1 cellular context compared by ENCODE assay signal in genomic region chr21:44866780-44867179, GRCh38.
TF ChIP-seq lines count a peak whose summit lies in the region.

No MANE protein-coding gene starts in this region.

TF ChIP-seq in SK-N-SH, 30 proteins besides CTCF, POLR2A, EP300 and RAD21 (continued from another document):
- no peak for TF ChIP-seq REST (IDR thresholded peaks at IDR 0.05; ENCODE audit: low read depth, low read length)
- no peak for TF ChIP-seq FOSL2 (IDR thresholded peaks at IDR 0.05; ENCODE audit: borderline replicate concordance, low read depth)
- no peak for TF ChIP-seq NFIC (IDR thresholded peaks at IDR 0.05; ENCODE audit: borderline replicate concordance)
- no peak for TF ChIP-seq POLR2AphosphoS5 (IDR thresholded peaks at IDR 0.05; ENCODE audit: low read depth, low read length)
- no peak for TF ChIP-seq TAF1 (IDR thresholded peaks at IDR 0.05; ENCODE audit: borderline replicate concordance, low read depth, low read length)
- TF ChIP-seq FOXJ3 (CRISPR knock-in tag; IDR thresholded peaks at IDR 0.05): no peak
- TF ChIP-seq USF2 (IDR thresholded peaks at IDR 0.05; ENCODE audit: borderline replicate concordance, low read depth, low read length): no peak
- no peak for TF ChIP-seq USF1 (IDR thresholded peaks at IDR 0.05; ENCODE audit: borderline replicate concordance, low read depth)
- no peak for TF ChIP-seq NRF1 (IDR thresholded peaks at IDR 0.05; ENCODE audit: low read depth, low read length)
- no peak for TF ChIP-seq TCF12 (IDR thresholded peaks at IDR 0.05)
- TF ChIP-seq MXI1 (IDR thresholded peaks at IDR 0.05; ENCODE audit: low read depth, low read length): no peak
- no peak for TF ChIP-seq RFX5 (IDR thresholded peaks at IDR 0.05; ENCODE audit: low read length)
- TF ChIP-seq GABPA (IDR thresholded peaks at IDR 0.05; ENCODE audit: low read depth): no peak
